ENCODE assay signal across 9 cellular contexts in genomic region chrX:69493193-69493592, GRCh38. TPM values are rescaled to one million over a fixed set of nuclear protein-coding genes. Genes with fewer than 3 reads are reported as not detected.
DNase-seq lines count a peak whose midpoint lies in the region; ATAC-seq and TF ChIP-seq lines count a peak whose summit lies in the region.
"Had no signal": no experiment of that assay in that cellular context is flagged by ENCODE, and none has a peak within 500 bp of the region (broad histone marks: within the 10 kb centered on the region; RNA-seq: fewer than 3 reads in every experiment).

No MANE protein-coding gene starts in this region.

- no peaks in the 10 kb centered on the region for H3K36me3 ChIP-seq in thyroid gland
- H3K36me3 ChIP-seq: BLaER1 had no signal

- H3K27ac ChIP-seq in right cardiac atrium (ENCODE audit: low read length) (no peak overlapping the region), thyroid gland (no peak overlapping the region)
- H3K27ac ChIP-seq: BLaER1 had no signal

- H3K4me1 ChIP-seq in right cardiac atrium (ENCODE audit: control insufficient read depth, insufficient read depth, low read length) (peaks cover 1% of the 10 kb centered on the region), thyroid gland (no peaks in the 10 kb centered on the region)

- H3K27me3 ChIP-seq in right cardiac atrium (ENCODE audit: control insufficient read depth, insufficient read depth) (no peaks in the 10 kb centered on the region), thyroid gland (no peaks in the 10 kb centered on the region)

- H3K9me3 ChIP-seq in right cardiac atrium (ENCODE audit: control insufficient read depth, low read length), result no peaks in the 10 kb centered on the region
- no peaks in the 10 kb centered on the region for H3K9me3 ChIP-seq in thyroid gland

- intact Hi-C loops in right cardiac atrium (cut with DNase I), result loop anchor here in 2 of 4 donors (2.0 to 10.0 kb wide), 2 partner anchors 602 to 604 kb away; no protein-coding TSS in a partner anchor
- intact Hi-C loops in thyroid gland (cut with DNase I), result loop anchor here (5.0 kb wide), 2 partner anchors 129 to 604 kb away; no protein-coding TSS in a partner anchor

- DNase-seq in NCI-H1092 (lab: John Stamatoyannopoulos, UW) (peak; percentile 50), NCI-H1092 treated with DMSO at 0.1 percent for 48 hours (lab: John Stamatoyannopoulos, UW) (no peak), HuH-7 (ENCODE audit: low spot score) (peak; percentile 58), right cardiac atrium (peak in 2 of 3 donors; percentile 39), thyroid gland (peak; percentile 36 to 54), DMS114 treated with DMSO at 0.1 percent for 48 hours (lab: John Stamatoyannopoulos, UW; ENCODE audit: unreplicated experiment) (no peak)
- DNase-seq in activated CD4-positive, alpha-beta T cell treated with anti-CD3 and anti-CD28 coated beads, Interleukin-2, amount 50 U/mL, for 4 hours, result peak; percentile 22 to 28

- 8% methylated on average over 5 of the region's 5 CpGs for WGBS in right cardiac atrium
- 3 to 8% methylated on average over 5 of the region's 5 CpGs for WGBS in thyroid gland, 2 donors

- H3K4me3 ChIP-seq in right cardiac atrium (ENCODE audit: low read length), result no peak overlapping the region
- no peak overlapping the region for H3K4me3 ChIP-seq in thyroid gland (replicated peaks in 1 of 3)
- H3K4me3 ChIP-seq: BLaER1 had no signal

- no peak for TF ChIP-seq POLR2A in thyroid gland (IDR thresholded peaks at IDR 0.05)

- ATAC-seq in right cardiac atrium (peak; percentile 64 to 73), HG02610 (IDR thresholded peaks at IDR 0.05; ENCODE audit: unreplicated experiment) (no peak)

- TF ChIP-seq CTCF in thyroid gland (IDR thresholded peaks at IDR 0.05), result peak in 4 of 6 experiments; percentile 33 to 67 (median 52)

RNA-seq across cellular contexts. Expression of gene NALF2, which starts 10.9 kb away (rescaled TPM):
- total RNA-seq in right cardiac atrium (10 to 100 TPM; 43.2 to 90.9 (median 85.6) TPM), thyroid gland (10 to 100 TPM in 3 of 4 donors, 1 to 10 TPM in 1; 2.8 to 26.1 (median 19.5) TPM)
- polyA plus RNA-seq in right cardiac atrium, result 120 TPM

Comparison
In these comparisons a context has a peak if more than half of its experiments do, and no peak if none do; other contexts are left out.
1. DNase-seq: peak in NCI-H1092 (single experiment), HuH-7 (single experiment), activated CD4-positive, alpha-beta T cell treated with anti-CD3 and anti-CD28 coated beads, Interleukin-2, amount 50 U/mL, for 4 hours (2 of 2), right cardiac atrium (2 of 3) and thyroid gland (2 of 2); none in NCI-H1092 treated with DMSO at 0.1 percent for 48 hours (single experiment) and DMS114 treated with DMSO at 0.1 percent for 48 hours (single experiment).